Comparison of ENCODE assay signal across 8 cellular contexts in the genomic region with DNA sequence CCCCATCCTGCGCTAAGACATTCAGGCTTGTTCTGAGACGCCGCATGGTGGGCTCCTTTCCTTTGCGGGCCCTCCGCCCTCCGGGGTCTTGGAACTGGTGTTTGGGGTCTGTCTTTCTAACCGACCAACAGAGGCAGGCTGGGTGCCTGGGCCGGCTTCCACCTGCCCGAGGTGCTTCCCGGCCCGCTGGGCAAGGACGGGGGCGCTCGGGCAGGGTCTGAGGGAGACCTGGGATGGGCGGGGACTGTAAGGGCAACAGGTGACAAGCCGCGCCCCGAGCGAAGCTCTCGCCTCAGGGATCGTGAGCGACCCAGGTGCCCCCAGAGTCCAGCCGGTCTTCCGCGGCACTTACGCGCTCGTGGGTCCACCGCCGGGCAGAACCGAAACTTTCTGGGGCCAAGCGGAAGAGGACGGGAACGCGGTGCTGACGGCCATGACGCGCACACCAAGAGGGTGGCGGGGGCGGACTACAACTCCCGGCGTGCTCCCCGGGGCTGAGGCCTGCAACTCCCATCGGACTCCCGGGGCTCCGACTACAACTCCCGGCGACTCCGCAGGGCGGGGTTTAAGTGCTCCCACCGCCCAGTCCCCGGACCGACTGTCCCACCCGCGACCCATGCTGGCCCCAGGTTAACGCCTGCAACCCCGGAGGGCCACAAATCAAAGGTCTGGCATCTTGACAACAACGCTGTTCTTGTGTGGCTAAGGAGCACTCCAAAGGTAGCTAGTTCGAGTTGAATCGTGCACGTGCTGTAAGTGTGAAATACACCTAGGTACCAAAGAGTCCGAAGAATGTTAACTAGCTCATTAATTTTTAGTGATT. TPM values are rescaled to one million over a fixed set of nuclear protein-coding genes. Genes with fewer than 3 reads are reported as not detected.
DNase-seq lines count a peak whose midpoint lies in the region; ATAC-seq and TF ChIP-seq lines count a peak whose summit lies in the region.

TSS of gene FYCO1 (minus strand) at position 455 of the 823 bp plus-strand sequence. CDS start 10,914 bp downstream, outside the sequence.

- H3K36me3 ChIP-seq in heart left ventricle, result no peaks in the 10 kb centered on the region

- H3K4me3 Mint-ChIP-seq in T-cell (peak within 1 kb of the TSS; percentile 82 to 90 (median 84)), type B pancreatic cell (peak within 1 kb of the TSS; percentile 92)

- H3K36me3 Mint-ChIP-seq in T-cell (peaks cover 8% of the 10 kb centered on the region), type B pancreatic cell (no peaks in the 10 kb centered on the region)

- intact Hi-C loops in heart left ventricle (cut with DNase I), result loop anchor here in 1 of 10 donors (10.0 kb wide), 1 partner anchor 79 kb away; no protein-coding TSS in a partner anchor

- H3K9me3 Mint-ChIP-seq in T-cell (no peaks in the 10 kb centered on the region), type B pancreatic cell (no peaks in the 10 kb centered on the region)

- POLR2A ChIA-PET in T-cell (lab: Charles Lee), result interaction anchor here in 1 of 2 donors (0.6 kb wide), 1 partner anchor 20 kb away, joined by 3 read pairs; no protein-coding TSS in a partner anchor

- H3K9me3 ChIP-seq in heart left ventricle, result no peaks in the 10 kb centered on the region

- ATAC-seq in HG02588 (IDR thresholded peaks at IDR 0.05; ENCODE audit: unreplicated experiment) (peak; percentile 90), T-cell (replicated peaks in 1 of 4) (peak; percentile 88 to 96 (median 94)), heart left ventricle (peak; percentile 94 to 96 (median 94))

- CTCF ChIA-PET in T-cell (lab: Charles Lee), result interaction anchor here (0.6 to 2.3 kb wide), 9 partner anchors 45 to 106 kb away, joined by 3 to 7 read pairs (median 5); partner anchors contain the start of gene CXCR6 (in 1 of the 2)

- H3K4me1 Mint-ChIP-seq in T-cell, result peaks cover 29 to 47% (median 46%) of the 10 kb centered on the region in 3 donors
- H3K4me1 Mint-ChIP-seq in type B pancreatic cell (ENCODE audit: unreplicated experiment), result no peaks in the 10 kb centered on the region

- H3K27me3 Mint-ChIP-seq in T-cell (peaks cover 3 to 8% of the 10 kb centered on the region in 2 donors), type B pancreatic cell (peaks cover 15% of the 10 kb centered on the region)

- TF ChIP-seq CTCF in heart left ventricle (IDR thresholded peaks at IDR 0.05) (peak in 1 of 12 donors; percentile 7), type B pancreatic cell (conservative IDR thresholded peaks at IDR 0.05) (no peak)

- peak; percentile 73 for DNase-seq in NCI-H1092 treated with DMSO at 0.1 percent for 48 hours (lab: John Stamatoyannopoulos, UW)
- DNase-seq in T-cell, result peak; percentile 67 to 93 (median 83)
- DNase-seq in heart left ventricle, result peak; percentile 95 to 98 (median 97)
- peak; percentile 74 for DNase-seq in pons (ENCODE audit: low spot score)
- DNase-seq in type B pancreatic cell (ENCODE audit: extremely low spot score, unreplicated experiment), result peak; percentile 91

- no peaks in the 10 kb centered on the region for H3K27me3 ChIP-seq in heart left ventricle

- H3K4me1 ChIP-seq in heart left ventricle, result peaks cover 0 to 52% (median 43%) of the 10 kb centered on the region in 12 donors

- WGBS in adipose tissue, 3 donors, result 1 to 2% (median 1%) methylated on average over 45 to 62 of the region's 62 CpGs
- whole genome bisulfite sequencing in heart left ventricle, 4 donors, result 1 to 3% (median 2%) methylated on average over 26 to 62 of the region's 62 CpGs

- H3K4me3 ChIP-seq in heart left ventricle, result peak within 1 kb of the TSS; percentile 68 to 99 (median 88)

- H3K27ac Mint-ChIP-seq in T-cell (peak within 1 kb of the TSS; percentile 90 to 93), type B pancreatic cell (peak within 1 kb of the TSS; percentile 75)

- H3K27ac ChIP-seq in adipose tissue (ENCODE audit: low read depth, low read length), result peak within 1 kb of the TSS; percentile 77
- H3K27ac ChIP-seq in heart left ventricle, result peak within 1 kb of the TSS; percentile 86 to 98 (median 96)

- TF ChIP-seq POLR2A in GM10847 (IDR thresholded peaks at IDR 0.05; ENCODE audit: extremely low read depth, insufficient read length) (peak; percentile 58), heart left ventricle (IDR thresholded peaks at IDR 0.05) (peak in 1 of 2 donors; percentile 77)

RNA-seq across cellular contexts. Expression of gene FYCO1, which starts in this region (rescaled TPM):
- total RNA-seq in T-cell (10 to 100 TPM; 24.6 to 46.3 (median 35.0) TPM), heart left ventricle (100 to 1,000 TPM in 6 of 9 donors, 10 to 100 TPM in 3; 57.3 to 195 (median 149) TPM), type B pancreatic cell (ENCODE audit: low replicate concordance) (15.2 and 27.5 TPM in 2 replicates)
- polyA plus RNA-seq in adipose tissue (10 to 100 TPM in 2 of 3 donors, 1 to 10 TPM in 1; 7.0 to 17.4 (median 14.3) TPM), heart left ventricle (10 to 100 TPM; 18.5 to 69.5 TPM)

Comparison
In these comparisons a context has a peak if more than half of its experiments do, and no peak if none do; other contexts are left out.
1. Peak in every context shown above with its lines: DNase-seq, ATAC-seq, H3K4me3 ChIP-seq and H3K27ac ChIP-seq.